13 cellular contexts compared by ENCODE assay signal in the genomic region with DNA sequence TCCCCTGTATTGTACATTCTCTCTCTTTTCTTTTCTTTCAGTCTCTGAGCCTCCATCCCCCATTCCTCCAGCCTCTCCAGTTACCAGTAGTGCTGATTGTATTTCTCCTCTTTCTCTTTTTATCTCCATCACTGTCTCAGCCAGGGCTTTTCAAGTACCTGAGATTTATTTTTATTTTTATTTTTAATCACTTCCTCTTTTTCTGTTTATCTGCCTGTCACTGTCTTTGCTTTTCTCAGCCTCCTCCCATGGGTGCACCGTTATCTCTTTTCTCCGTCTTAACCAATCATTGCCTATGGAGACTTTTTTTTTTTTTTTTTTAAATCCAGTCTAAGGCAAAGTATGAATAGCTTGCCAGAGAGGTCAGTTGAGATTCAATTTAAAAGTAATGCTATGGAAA.
"Had no signal": no experiment of that assay in that cellular context is flagged by ENCODE, and none has a peak within 500 bp of the region (broad histone marks: within the 10 kb centered on the region; RNA-seq: fewer than 3 reads in every experiment).

No MANE protein-coding gene starts in this region.

- H3K27ac ChIP-seq: dorsolateral prefrontal cortex, lower lobe of right lung, right atrium auricular region, skin epidermis, thyroid gland, uterus had no signal

- H3K27me3 ChIP-seq: dorsolateral prefrontal cortex, right atrium auricular region, thyroid gland, uterus had no signal

- H3K9me3 ChIP-seq: lower lobe of right lung, right atrium auricular region, thyroid gland, uterus had no signal

- H3K36me3 Mint-ChIP-seq: activated CD4-positive, alpha-beta memory T cell treated with anti-CD3 and anti-CD28 coated beads for 36 hours; activated naive CD8-positive, alpha-beta T cell treated with anti-CD3 and anti-CD28 coated beads, Interleukin-2, amount 10 ng/mL, durations not matched to agents 7 days and 5 days; immature natural killer cell; naive B cell had no signal

- H3K4me3 ChIP-seq: dorsolateral prefrontal cortex, lower lobe of right lung, right atrium auricular region, skin epidermis, thyroid gland, uterus had no signal

- H3K27me3 Mint-ChIP-seq: activated CD4-positive, alpha-beta memory T cell treated with anti-CD3 and anti-CD28 coated beads for 36 hours; activated naive CD8-positive, alpha-beta T cell treated with anti-CD3 and anti-CD28 coated beads, Interleukin-2, amount 10 ng/mL, durations not matched to agents 7 days and 5 days had no signal

- DNase-seq: activated CD4-positive, alpha-beta memory T cell treated with anti-CD3 and anti-CD28 coated beads for 36 hours; activated naive CD8-positive, alpha-beta T cell treated with anti-CD3 and anti-CD28 coated beads, Interleukin-2, amount 10 ng/mL, durations not matched to agents 7 days and 5 days; activated T-cell treated with anti-CD3 and anti-CD28 coated beads, Interleukin-2, amount 50 U/mL, for 72 hours; aorta; dorsolateral prefrontal cortex; immature natural killer cell; lower lobe of right lung; naive B cell; stimulated activated CD4-positive, alpha-beta T cell treated with anti-CD3 and anti-CD28 coated beads, Interleukin-4, amount 100 ng/mL, for 4 hours; thyroid gland; uterus had no signal

- H3K27ac Mint-ChIP-seq: activated CD4-positive, alpha-beta memory T cell treated with anti-CD3 and anti-CD28 coated beads for 36 hours; activated naive CD8-positive, alpha-beta T cell treated with anti-CD3 and anti-CD28 coated beads, Interleukin-2, amount 10 ng/mL, durations not matched to agents 7 days and 5 days; activated T-cell treated with anti-CD3 and anti-CD28 coated beads, Interleukin-2, amount 50 U/mL, for 72 hours; immature natural killer cell; naive B cell had no signal

- H3K4me3 Mint-ChIP-seq: activated CD4-positive, alpha-beta memory T cell treated with anti-CD3 and anti-CD28 coated beads for 36 hours; activated naive CD8-positive, alpha-beta T cell treated with anti-CD3 and anti-CD28 coated beads, Interleukin-2, amount 10 ng/mL, durations not matched to agents 7 days and 5 days; activated T-cell treated with anti-CD3 and anti-CD28 coated beads, Interleukin-2, amount 50 U/mL, for 72 hours; immature natural killer cell had no signal

- H3K9me3 Mint-ChIP-seq: activated CD4-positive, alpha-beta memory T cell treated with anti-CD3 and anti-CD28 coated beads for 36 hours had no signal

- H3K36me3 ChIP-seq: lower lobe of right lung, right atrium auricular region, thyroid gland, uterus had no signal

- ATAC-seq: activated T-cell treated with anti-CD3 and anti-CD28 coated beads, Interleukin-2, amount 50 U/mL, for 72 hours; lower lobe of right lung had no signal

- H3K4me1 Mint-ChIP-seq: activated naive CD8-positive, alpha-beta T cell treated with anti-CD3 and anti-CD28 coated beads, Interleukin-2, amount 10 ng/mL, durations not matched to agents 7 days and 5 days; immature natural killer cell; naive B cell had no signal

- H3K4me1 ChIP-seq: lower lobe of right lung, right atrium auricular region, thyroid gland, uterus had no signal
